In genomic region chr6:3850451-3851203, GRCh38 we compare ENCODE assay signal across 11 cellular contexts. TPM values are rescaled to one million over a fixed set of nuclear protein-coding genes. Genes with fewer than 3 reads are reported as not detected.
DNase-seq lines count a peak whose midpoint lies in the region; ATAC-seq lines count a peak whose summit lies in the region.
"Had no signal": no experiment of that assay in that cellular context is flagged by ENCODE, and none has a peak within 500 bp of the region (broad histone marks: within the 10 kb centered on the region; RNA-seq: fewer than 3 reads in every experiment).

No MANE protein-coding gene starts in this region.

- peak overlapping the region; percentile 61 for H3K4me3 Mint-ChIP-seq in activated T-helper 1 cell treated with anti-CD3 and anti-CD28 coated beads, Interleukin-12 subunit alpha, Interleukin-12 subunit beta, Interleukin-2, Interleukin-4 antibody, amounts not matched to agents 30 ng/mL and 10 ng/mL and 1 ng/mL, durations not matched to agents 14 hours and 24 hours and 36 hours
- H3K4me3 Mint-ChIP-seq in memory B cell: peak overlapping the region; percentile 45

- H3K36me3 Mint-ChIP-seq in activated T-helper 1 cell treated with anti-CD3 and anti-CD28 coated beads, Interleukin-12 subunit alpha, Interleukin-12 subunit beta, Interleukin-2, Interleukin-4 antibody, amounts not matched to agents 30 ng/mL and 10 ng/mL and 1 ng/mL, durations not matched to agents 14 hours and 24 hours and 36 hours (ENCODE audit: low read depth): no peaks in the 10 kb centered on the region
- H3K36me3 Mint-ChIP-seq in memory B cell: peaks cover 2% of the 10 kb centered on the region

- no peaks in the 10 kb centered on the region for H3K9me3 Mint-ChIP-seq in activated T-helper 1 cell treated with anti-CD3 and anti-CD28 coated beads, Interleukin-12 subunit alpha, Interleukin-12 subunit beta, Interleukin-2, Interleukin-4 antibody, amounts not matched to agents 30 ng/mL and 10 ng/mL and 1 ng/mL, durations not matched to agents 14 hours and 24 hours and 36 hours
- no peaks in the 10 kb centered on the region for H3K9me3 Mint-ChIP-seq in memory B cell

- peak overlapping the region; percentile 58 for H3K27ac Mint-ChIP-seq in activated T-helper 1 cell treated with anti-CD3 and anti-CD28 coated beads, Interleukin-12 subunit alpha, Interleukin-12 subunit beta, Interleukin-2, Interleukin-4 antibody, amounts not matched to agents 30 ng/mL and 10 ng/mL and 1 ng/mL, durations not matched to agents 14 hours and 24 hours and 36 hours
- no peak overlapping the region for H3K27ac Mint-ChIP-seq in memory B cell

- no peaks in the 10 kb centered on the region for H3K36me3 ChIP-seq in subcutaneous abdominal adipose tissue (ENCODE audit: control insufficient read depth in 5 of 5, insufficient read depth in 5 of 5, low read length in 5 of 5)
- H3K36me3 ChIP-seq: prostate gland, vagina had no signal

- H3K27ac ChIP-seq in subcutaneous abdominal adipose tissue (ENCODE audit: low read depth, low read length): no peak overlapping the region

- no peaks in the 10 kb centered on the region for H3K27me3 ChIP-seq in subcutaneous abdominal adipose tissue (ENCODE audit: control insufficient read depth in 5 of 5, insufficient read depth in 4 of 5, low read length in 5 of 5)
- H3K27me3 ChIP-seq: vagina had no signal

- no peaks in the 10 kb centered on the region for H3K9me3 ChIP-seq in subcutaneous abdominal adipose tissue (ENCODE audit: control insufficient read depth in 5 of 5, low read length in 5 of 5)
- H3K9me3 ChIP-seq: A549, prostate gland, vagina had no signal

- DNase-seq in activated naive CD4-positive, alpha-beta T cell treated with Interleukin-2 at 50 U/mL for 16 hours: peak; percentile 83
- no peak for DNase-seq in activated naive CD4-positive, alpha-beta T cell (lab: John Stamatoyannopoulos, UW)
- no peak for DNase-seq in activated T-helper 1 cell treated with anti-CD3 and anti-CD28 coated beads, Interleukin-12 subunit alpha, Interleukin-12 subunit beta, Interleukin-2, Interleukin-4 antibody, amounts not matched to agents 30 ng/mL and 10 ng/mL and 1 ng/mL, durations not matched to agents 14 hours and 24 hours and 36 hours (ENCODE audit: low spot score)
- DNase-seq in memory B cell (ENCODE audit: low spot score in 2 of 2) (no peak), cerebellum (ENCODE audit: low spot score) (no peak), NCI-H524 treated with DMSO at 0.1 percent for 48 hours (lab: John Stamatoyannopoulos, UW) (no peak)

- peaks cover 24% of the 10 kb centered on the region for H3K4me1 Mint-ChIP-seq in activated T-helper 1 cell treated with anti-CD3 and anti-CD28 coated beads, Interleukin-12 subunit alpha, Interleukin-12 subunit beta, Interleukin-2, Interleukin-4 antibody, amounts not matched to agents 30 ng/mL and 10 ng/mL and 1 ng/mL, durations not matched to agents 14 hours and 24 hours and 36 hours (ENCODE audit: low read depth)
- H3K4me1 Mint-ChIP-seq in memory B cell: peaks cover 21% of the 10 kb centered on the region

- ATAC-seq in memory B cell (ENCODE audit: low read depth): no peak
- no peak for ATAC-seq in GM18517 (IDR thresholded peaks at IDR 0.05; ENCODE audit: unreplicated experiment)
- ATAC-seq: A549 had no signal

- H3K4me3 ChIP-seq in subcutaneous abdominal adipose tissue (ENCODE audit: low read depth in 1 of 5, low read length in 5 of 5): peak overlapping the region in 3 of 5 donors; percentile 56 to 70 (median 69)
- H3K4me3 ChIP-seq: A549 had no signal

- H3K27me3 Mint-ChIP-seq in activated T-helper 1 cell treated with anti-CD3 and anti-CD28 coated beads, Interleukin-12 subunit alpha, Interleukin-12 subunit beta, Interleukin-2, Interleukin-4 antibody, amounts not matched to agents 30 ng/mL and 10 ng/mL and 1 ng/mL, durations not matched to agents 14 hours and 24 hours and 36 hours (ENCODE audit: insufficient read depth): no peaks in the 10 kb centered on the region
- no peaks in the 10 kb centered on the region for H3K27me3 Mint-ChIP-seq in memory B cell

- peaks cover 2 to 39% (median 31%) of the 10 kb centered on the region in 5 donors for H3K4me1 ChIP-seq in subcutaneous abdominal adipose tissue (ENCODE audit: control insufficient read depth in 5 of 5, insufficient read depth in 5 of 5, low read length in 5 of 5)
- H3K4me1 ChIP-seq: A549, prostate gland, vagina had no signal

- intact Hi-C loops in activated T-helper 1 cell treated with anti-CD3 and anti-CD28 coated beads, Interleukin-12 subunit alpha, Interleukin-12 subunit beta, Interleukin-2, Interleukin-4 antibody, amounts not matched to agents 30 ng/mL and 10 ng/mL and 1 ng/mL, durations not matched to agents 14 hours and 24 hours and 36 hours (cut with micrococcal nuclease): no loop called here

- H3K9ac ChIP-seq in subcutaneous abdominal adipose tissue (ENCODE audit: low read length in 5 of 5): no peak overlapping the region

RNA-seq across cellular contexts. Expression of gene FAM50B, which starts 1.5 kb away (rescaled TPM):
- total RNA-seq in activated T-helper 1 cell treated with anti-CD3 and anti-CD28 coated beads, Interleukin-12 subunit alpha, Interleukin-12 subunit beta, Interleukin-2, Interleukin-4 antibody, amounts not matched to agents 30 ng/mL and 10 ng/mL and 1 ng/mL, durations not matched to agents 14 hours and 24 hours and 36 hours: 9.0 and 9.1 TPM in 2 replicates
- 10.1 TPM for total RNA-seq in cerebellum
